8 cellular contexts compared by ENCODE assay signal in genomic region chr1:21607549-21608529, GRCh38.
DNase-seq lines count a peak whose midpoint lies in the region; ATAC-seq, FAIRE-seq and TF ChIP-seq lines count a peak whose summit lies in the region.

No MANE protein-coding gene starts in this region.

- no peak overlapping the region for H3K4me3 ChIP-seq in A549
- no peak overlapping the region for H3K4me3 ChIP-seq in Loucy (ENCODE audit: low read length, poor library complexity, severe bottlenecking)
- H3K4me3 ChIP-seq in gastroesophageal sphincter, result no peak overlapping the region
- no peak overlapping the region for H3K4me3 ChIP-seq in ovary

- H3K9me2 ChIP-seq in Loucy (replicated peaks; ENCODE audit: low read depth, low read length), result no peaks in the 10 kb centered on the region

- H3K4me2 ChIP-seq in A549, result peak overlapping the region; percentile 62
- H3K4me2 ChIP-seq in Loucy (ENCODE audit: low read depth, low read length, poor library complexity, severe bottlenecking), result no peak overlapping the region

- no peaks in the 10 kb centered on the region for H3K9me3 ChIP-seq in A549
- H3K9me3 ChIP-seq in Loucy (ENCODE audit: insufficient read depth, low read depth, low read length), result no peaks in the 10 kb centered on the region
- H3K9me3 ChIP-seq in gastroesophageal sphincter, result no peaks in the 10 kb centered on the region
- H3K9me3 ChIP-seq in ovary, result no peaks in the 10 kb centered on the region

- intact Hi-C loops in ovary (cut with DNase I), result no loop called here

- H2AFZ ChIP-seq in Loucy (ENCODE audit: low read length), result peak overlapping the region; percentile 36; the same call in 1 of the 2 replicates

- H3K4me1 ChIP-seq in A549, result peaks cover 8% of the 10 kb centered on the region; the same call in 1 of the 3 replicates
- no peaks in the 10 kb centered on the region for H3K4me1 ChIP-seq in Loucy (ENCODE audit: insufficient read depth, low read length, poor library complexity, severe bottlenecking)
- H3K4me1 ChIP-seq in gastroesophageal sphincter, result no peaks in the 10 kb centered on the region
- H3K4me1 ChIP-seq in ovary (ENCODE audit: insufficient read depth), result no peaks in the 10 kb centered on the region

- no peak for TF ChIP-seq CTCF in A549 (IDR thresholded peaks at IDR 0.05)
- no peak for TF ChIP-seq CTCF in Loucy (conservative IDR thresholded peaks at IDR 0.05; ENCODE audit: low read length)
- no peak for TF ChIP-seq CTCF in gastroesophageal sphincter (IDR thresholded peaks at IDR 0.05)
- TF ChIP-seq CTCF in ovary (IDR thresholded peaks at IDR 0.05), result no peak

- no peaks in the 10 kb centered on the region for H3F3A ChIP-seq in Loucy (ENCODE audit: low read depth)

- peak; percentile 92 to 93 for DNase-seq in A549 (ENCODE audit: low read depth in 1 of 2, low spot score in 1 of 2)
- DNase-seq in activated CD8-positive, alpha-beta memory T cell treated with anti-CD3 and anti-CD28 coated beads for 48 hours (ENCODE audit: low read depth in 2 of 3, low spot score in 2 of 3), result peak; percentile 8 to 34 (median 33)
- DNase-seq in ovary, result peak; percentile 29 to 69 (median 60)
- no peak for DNase-seq in NCI-H1092 (lab: John Stamatoyannopoulos, UW)

- no peaks in the 10 kb centered on the region for H3K79me2 ChIP-seq in Loucy (ENCODE audit: insufficient read depth, low read length)

- no peaks in the 10 kb centered on the region for H3K36me3 ChIP-seq in Loucy (ENCODE audit: insufficient read depth, low read length)
- no peaks in the 10 kb centered on the region for H3K36me3 ChIP-seq in gastroesophageal sphincter
- H3K36me3 ChIP-seq in ovary, result no peaks in the 10 kb centered on the region

- ATAC-seq in A549 (peak; percentile 89 to 96), GM19351 (IDR thresholded peaks at IDR 0.05; ENCODE audit: unreplicated experiment) (peak; percentile 85), gastroesophageal sphincter (peak; percentile 66), GM18861 (IDR thresholded peaks at IDR 0.05; ENCODE audit: unreplicated experiment) (no peak)

- FAIRE-seq in A549 (lab: Jason Lieb, UNC), result no peak

- POLR2A ChIA-PET in A549 (lab: Yijun Ruan, JAX), result no interaction called here

- H3K27me3 ChIP-seq in Loucy (ENCODE audit: insufficient read depth, low read length, poor library complexity, severe bottlenecking), result no peaks in the 10 kb centered on the region
- H3K27me3 ChIP-seq in gastroesophageal sphincter, result peaks cover 18% of the 10 kb centered on the region
- H3K27me3 ChIP-seq in ovary, result no peaks in the 10 kb centered on the region

- H3K9ac ChIP-seq in Loucy (ENCODE audit: low read depth, low read length, poor library complexity, severe bottlenecking), result no peak overlapping the region

- WGBS in A549 (ENCODE audit: missing lambda C conversion rate), result 83% methylated on average over 14 of the region's 37 CpGs
- 7 to 26% methylated on average over 11 to 13 of the region's 37 CpGs for WGBS in gastroesophageal sphincter (ENCODE audit: low coverage in 1 of 2), 2 donors
- 47 to 54% (median 50%) methylated on average over 37 of the region's 37 CpGs for WGBS in ovary, 3 donors

- TF ChIP-seq EP300 in A549 (IDR thresholded peaks at IDR 0.05) (no peak), gastroesophageal sphincter (IDR thresholded peaks at IDR 0.05) (no peak), ovary (IDR thresholded peaks at IDR 0.05) (no peak)

- CTCF ChIA-PET in A549 (lab: Yijun Ruan, JAX), result interaction anchor here (0.6 kb wide), 2 partner anchors 49 to 52 kb away, joined by 3 to 4 read pairs; no protein-coding TSS in a partner anchor

- H4K20me1 ChIP-seq in Loucy (ENCODE audit: insufficient read depth, low read length, poor library complexity, severe bottlenecking), result no peaks in the 10 kb centered on the region

- H3K27ac ChIP-seq in A549, result no peak overlapping the region; a peak in 1 of 6 replicates
- no peak overlapping the region for H3K27ac ChIP-seq in gastroesophageal sphincter
- no peak overlapping the region for H3K27ac ChIP-seq in ovary

- TF ChIP-seq RAD21 in A549 (conservative IDR thresholded peaks at IDR 0.05 in 1 of 2, IDR thresholded peaks at IDR 0.05 in 1 of 2), result no peak

- TF ChIP-seq POLR2A in A549 (IDR thresholded peaks at IDR 0.05; ENCODE audit: low read length), result no peak
- no peak for TF ChIP-seq POLR2A in gastroesophageal sphincter (IDR thresholded peaks at IDR 0.05)
- TF ChIP-seq POLR2A in ovary (IDR thresholded peaks at IDR 0.05), result no peak

TF ChIP-seq in A549, 52 proteins besides CTCF, POLR2A, EP300 and RAD21:
- TF ChIP-seq KDM5A (IDR thresholded peaks at IDR 0.05), result no peak
- TF ChIP-seq MAFK (IDR thresholded peaks at IDR 0.05; ENCODE audit: partially characterized antibody), result peak; percentile 4
- TF ChIP-seq PBX3 (IDR thresholded peaks at IDR 0.05), result peak; percentile 63; the same call in 1 of the 2 replicates
- no peak for TF ChIP-seq ZFP36 (IDR thresholded peaks at IDR 0.05; ENCODE audit: borderline replicate concordance, partially characterized antibody)
